ENCODE assay signal across 12 cellular contexts in genomic region chr1:173410133-173410793, GRCh38.
DNase-seq lines count a peak whose midpoint lies in the region; ATAC-seq, FAIRE-seq and TF ChIP-seq lines count a peak whose summit lies in the region.
"Had no signal": no experiment of that assay in that cellular context is flagged by ENCODE, and none has a peak within 500 bp of the region (broad histone marks: within the 10 kb centered on the region; RNA-seq: fewer than 3 reads in every experiment).

No MANE protein-coding gene starts in this region.

- H3K27me3 Mint-ChIP-seq in memory B cell, result no peaks in the 10 kb centered on the region

- no peaks in the 10 kb centered on the region for H3K9me3 Mint-ChIP-seq in memory B cell

- no peaks in the 10 kb centered on the region for H3K79me2 ChIP-seq in OCI-LY1 (ENCODE audit: insufficient read depth, low read length)
- H3K79me2 ChIP-seq: hepatocyte had no signal

- no peaks in the 10 kb centered on the region for H3K27me3 ChIP-seq in OCI-LY1 (ENCODE audit: insufficient read depth, low read length)
- H3K27me3 ChIP-seq: hepatocyte, neutrophil had no signal

- H3K9me2 ChIP-seq in OCI-LY1 (ENCODE audit: low read depth, low read length), result no peaks in the 10 kb centered on the region

- peak overlapping the region; percentile 98 for H3K27ac Mint-ChIP-seq in memory B cell

- DNase-seq in GM12892 (ENCODE audit: insufficient read length), result no peak
- DNase-seq in memory B cell (ENCODE audit: low spot score in 2 of 2), result no peak
- DNase-seq in substantia nigra (lab: John Stamatoyannopoulos, UW), result no peak
- DNase-seq in NCI-H2196 (lab: John Stamatoyannopoulos, UW; ENCODE audit: unreplicated experiment), result no peak
- DNase-seq: NCI-H345, T1000 had no signal

- 0 out of 2 replicates have a peak, but pooled peaks cover 8% of the 10 kb centered on the region for H3F3A ChIP-seq in OCI-LY1 (ENCODE audit: insufficient read depth, low read length)

- FAIRE-seq in GM12892 (lab: Jason Lieb, UNC), result peak; percentile 27

- no peaks in the 10 kb centered on the region for H4K20me1 ChIP-seq in OCI-LY1 (ENCODE audit: insufficient read depth, low read length)

- no peak overlapping the region for H2AFZ ChIP-seq in OCI-LY1 (ENCODE audit: low read length)
- H2AFZ ChIP-seq: hepatocyte had no signal

- H3K4me3 Mint-ChIP-seq in memory B cell, result peak overlapping the region; percentile 45

- TF ChIP-seq CTCF in OCI-LY1 (IDR thresholded peaks at IDR 0.05; ENCODE audit: low read length), result no peak

- TF ChIP-seq POLR2A in GM12892 (IDR thresholded peaks at IDR 0.05; ENCODE audit: low read depth, low read length), result no peak

- peaks cover 91% of the 10 kb centered on the region for H3K4me1 ChIP-seq in OCI-LY1 (ENCODE audit: insufficient read depth, low read length, severe bottlenecking)

- H3K4me2 ChIP-seq in OCI-LY1 (ENCODE audit: low read length), result peak overlapping the region; percentile 47
- H3K4me2 ChIP-seq: hepatocyte had no signal

- no peaks in the 10 kb centered on the region for H3K36me3 ChIP-seq in OCI-LY1 (ENCODE audit: insufficient read depth, low read length)

- H3K27ac ChIP-seq in OCI-LY1 (ENCODE audit: low read depth, low read length, poor library complexity, severe bottlenecking) (peak overlapping the region; percentile 90), substantia nigra (ENCODE audit: low read depth, low read length, poor library complexity, severe bottlenecking) (no peak overlapping the region)
- H3K27ac ChIP-seq: hepatocyte, neutrophil had no signal

- H3K9ac ChIP-seq in OCI-LY1 (ENCODE audit: low read length), result peak overlapping the region; percentile 30; the same call in 1 of the 2 replicates

- peak overlapping the region; percentile 19 for H3K4me3 ChIP-seq in OCI-LY1 (ENCODE audit: low read depth, low read length, poor library complexity, severe bottlenecking)
- H3K4me3 ChIP-seq: hepatocyte had no signal

- peaks cover 57% of the 10 kb centered on the region for H3K4me1 Mint-ChIP-seq in memory B cell

- peak; percentile 2 for ATAC-seq in HG02623 (IDR thresholded peaks at IDR 0.05; ENCODE audit: unreplicated experiment)
- no peak for ATAC-seq in memory B cell (ENCODE audit: low read depth)
- ATAC-seq in GM18868 (IDR thresholded peaks at IDR 0.05; ENCODE audit: unreplicated experiment), result no peak
- no peak for ATAC-seq in HG03469 (IDR thresholded peaks at IDR 0.05; ENCODE audit: unreplicated experiment)

- no peaks in the 10 kb centered on the region for H3K9me3 ChIP-seq in OCI-LY1 (ENCODE audit: low read length)
- H3K9me3 ChIP-seq: neutrophil had no signal

- H3K36me3 Mint-ChIP-seq in memory B cell, result no peaks in the 10 kb centered on the region
